23 cellular contexts compared by ENCODE assay signal in genomic region chr20:36959242-36959641, GRCh38.
"Had no signal": no experiment of that assay in that cellular context is flagged by ENCODE, and none has a peak within 500 bp of the region (broad histone marks: within the 10 kb centered on the region; RNA-seq: fewer than 3 reads in every experiment).

No MANE protein-coding gene starts in this region.

- ATAC-seq: activated T-cell treated with anti-CD3 and anti-CD28 coated beads, Interleukin-2, amount 50 U/mL, for 72 hours; heart right ventricle had no signal

- H3K4me1 ChIP-seq: prostate gland, right atrium auricular region had no signal

- H3K9me3 ChIP-seq: prostate gland, right atrium auricular region had no signal

- DNase-seq: activated CD4-positive, alpha-beta T cell treated with anti-CD3 and anti-CD28 coated beads, Interleukin-2, amount 50 U/mL, for 1 hour; activated CD4-positive, CD25-positive, alpha-beta regulatory T cell treated with anti-CD3 and anti-CD28 coated beads, Interleukin-2, amount 50 U/mL, for 72 hours; activated CD8-positive, alpha-beta memory T cell treated with anti-CD3 and anti-CD28 coated beads for 24 hours; activated CD8-positive, alpha-beta memory T cell treated with anti-CD3 and anti-CD28 coated beads, Interleukin-2, amount 50 U/mL, for 48 hours; activated gamma-delta T cell; activated T-cell treated with anti-CD3 and anti-CD28 coated beads, Interleukin-2, amount 50 U/mL, for 72 hours; amygdala; heart right ventricle; kidney glomerular epithelial cell; left ventricle myocardium inferior; nephron progenitor cell; occipital lobe; stimulated activated CD4-positive, alpha-beta T cell treated with anti-CD3 and anti-CD28 coated beads, Interleukin-15, amount 100 ng/mL, for 24 hours; stimulated activated CD4-positive, alpha-beta T cell treated with anti-CD3 and anti-CD28 coated beads, Interleukin-2, amount 100 ng/mL, for 48 hours; T-helper 2 cell; transverse colon had no signal

- H3K4me3 ChIP-seq: cardiac muscle cell, heart right ventricle, left ventricle myocardium inferior, prostate gland, right atrium auricular region, skin epidermis, transverse colon had no signal

- H3K27ac ChIP-seq: cardiac muscle cell, left ventricle myocardium inferior, prostate gland, right atrium auricular region, transverse colon, VCaP had no signal

- H3K36me3 ChIP-seq: cardiac muscle cell, heart right ventricle, left ventricle myocardium inferior, prostate gland, right atrium auricular region, transverse colon had no signal

- H3K4me3 Mint-ChIP-seq: activated naive CD4-positive, alpha-beta T cell treated with anti-CD3 and anti-CD28 coated beads, Interleukin-2, amount 50 U/mL, for 24 hours; activated T-cell treated with anti-CD3 and anti-CD28 coated beads, Interleukin-2, amount 50 U/mL, for 72 hours; nephron progenitor cell; stimulated activated naive CD8-positive, alpha-beta T cell treated with anti-CD3 and anti-CD28 coated beads, Interleukin-15, Interleukin-2, amounts not matched to agents 100 ng/mL and 50 ng/mL, for 24 hours had no signal

- H3K27me3 Mint-ChIP-seq: activated naive CD4-positive, alpha-beta T cell treated with anti-CD3 and anti-CD28 coated beads, Interleukin-2, amount 50 U/mL, for 24 hours; stimulated activated naive CD8-positive, alpha-beta T cell treated with anti-CD3 and anti-CD28 coated beads, Interleukin-15, Interleukin-2, amounts not matched to agents 100 ng/mL and 50 ng/mL, for 24 hours had no signal

- H3K27ac Mint-ChIP-seq: activated naive CD4-positive, alpha-beta T cell treated with anti-CD3 and anti-CD28 coated beads, Interleukin-2, amount 50 U/mL, for 24 hours; activated T-cell treated with anti-CD3 and anti-CD28 coated beads, Interleukin-2, amount 50 U/mL, for 72 hours; nephron progenitor cell; stimulated activated naive CD8-positive, alpha-beta T cell treated with anti-CD3 and anti-CD28 coated beads, Interleukin-15, Interleukin-2, amounts not matched to agents 100 ng/mL and 50 ng/mL, for 24 hours had no signal

- H3K9me3 Mint-ChIP-seq: activated naive CD4-positive, alpha-beta T cell treated with anti-CD3 and anti-CD28 coated beads, Interleukin-2, amount 50 U/mL, for 24 hours had no signal

- H3K27me3 ChIP-seq: cardiac muscle cell, heart right ventricle, right atrium auricular region, transverse colon had no signal
